Comparison of ENCODE assay signal across 11 cellular contexts in the genomic region with DNA sequence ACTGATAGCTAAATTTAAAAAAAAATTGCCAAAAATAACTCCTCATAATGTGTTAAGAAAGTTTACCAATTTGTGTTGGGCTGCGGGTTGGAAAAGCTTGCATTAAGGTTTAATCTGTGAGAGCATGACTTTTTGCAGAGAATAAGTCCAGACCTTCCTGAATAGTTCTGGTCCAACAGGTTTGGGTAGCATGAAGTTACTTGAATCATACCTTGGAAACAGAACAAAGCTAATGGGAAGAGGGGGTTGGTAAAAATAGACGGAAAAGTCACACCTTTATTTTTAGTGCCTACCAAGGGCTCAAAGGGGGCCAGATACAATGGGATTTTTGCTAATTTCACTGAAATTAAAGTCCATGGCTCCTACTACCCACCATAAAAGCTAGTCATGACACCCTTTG. TPM values are rescaled to one million over a fixed set of nuclear protein-coding genes. Genes with fewer than 3 reads are reported as not detected.
A peak's percentile ranks its signal among the peaks of the same experiment; 100 is the strongest.
DNase-seq lines count a peak whose midpoint lies in the region; ATAC-seq and TF ChIP-seq lines count a peak whose summit lies in the region.
"Had no signal": no experiment of that assay in that cellular context is flagged by ENCODE, and none has a peak within 500 bp of the region (broad histone marks: within the 10 kb centered on the region; RNA-seq: fewer than 3 reads in every experiment).

No MANE protein-coding gene starts in this region.

- DNase-seq in A673 (ENCODE audit: low spot score), result no peak
- DNase-seq in dedifferentiated amniotic fluid mesenchymal stem cell (ENCODE audit: extremely low spot score), result no peak
- DNase-seq in chondrocyte (ENCODE audit: low spot score), result no peak
- DNase-seq in medulla oblongata (ENCODE audit: extremely low spot score), result no peak
- DNase-seq: IMR-90, islet precursor cell, NCI-H446 had no signal

- TF ChIP-seq CTCF in A673 (conservative IDR thresholded peaks at IDR 0.05; ENCODE audit: low read depth, low read length), result no peak
- TF ChIP-seq CTCF in VCaP (conservative IDR thresholded peaks at IDR 0.05), result no peak
- no peak for TF ChIP-seq CTCF in chondrocyte (IDR thresholded peaks at IDR 0.05)

- no peaks in the 10 kb centered on the region for H3K27me3 ChIP-seq in A673 (replicated peaks; ENCODE audit: insufficient read depth, low read depth, low read length, poor library complexity)
- no peaks in the 10 kb centered on the region for H3K27me3 ChIP-seq in iPS-20b (ENCODE audit: insufficient read depth, low read length)

- H3K4me3 ChIP-seq in A673 (ENCODE audit: low read depth, low read length, poor library complexity, severe bottlenecking), result peak overlapping the region; percentile 73
- peak overlapping the region; percentile 94 for H3K4me3 ChIP-seq in GM08714 (ENCODE audit: low read length)
- H3K4me3 ChIP-seq in iPS-20b (ENCODE audit: low read length), result peak overlapping the region; percentile 88

- H3K9ac ChIP-seq in iPS-20b (ENCODE audit: low read depth, low read length), result peak overlapping the region; percentile 99

- H3K4me3 Mint-ChIP-seq in chondrocyte (ENCODE audit: unreplicated experiment), result no peak overlapping the region

- H3K36me3 Mint-ChIP-seq in chondrocyte (ENCODE audit: low read depth), result peaks cover 5% of the 10 kb centered on the region

- peaks cover 49% of the 10 kb centered on the region for H3K4me1 ChIP-seq in A673 (ENCODE audit: insufficient read depth, low read length, poor library complexity, severe bottlenecking)
- peaks cover 30% of the 10 kb centered on the region for H3K4me1 ChIP-seq in iPS-20b (ENCODE audit: insufficient read depth, low read length)

- H3K27ac ChIP-seq in A673 (ENCODE audit: low read depth, low read length, poor library complexity, severe bottlenecking) (peak overlapping the region; percentile 45), VCaP (peak overlapping the region; percentile 88), iPS-20b (ENCODE audit: low read length) (peak overlapping the region; percentile 49)

- H3K36me3 ChIP-seq in A673 (ENCODE audit: insufficient read depth, low read length, poor library complexity, severe bottlenecking), result peaks cover 59% of the 10 kb centered on the region
- H3K36me3 ChIP-seq in iPS-20b (ENCODE audit: insufficient read depth, low read depth, low read length), result peaks cover 70% of the 10 kb centered on the region

- no peaks in the 10 kb centered on the region for H3K9me3 Mint-ChIP-seq in chondrocyte (ENCODE audit: low read depth)

- H3K27me3 Mint-ChIP-seq in chondrocyte (ENCODE audit: low read depth), result no peaks in the 10 kb centered on the region

- ATAC-seq in HG02678 (IDR thresholded peaks at IDR 0.05; ENCODE audit: unreplicated experiment), result no peak

- CTCF ChIA-PET in A673 (lab: Charles Lee), result no interaction called here

- TSS peak; percentile 23 for BruUV-seq in A673 (replicated peaks; lab: Mats Ljungman, UMichigan)

- intact Hi-C loops in A673 (cut with micrococcal nuclease; ENCODE audit: unreplicated experiment), result loop anchor here (10.0 kb wide), 1 partner anchor 812 kb away; a partner anchor contains a TSS

- no peak overlapping the region for H3K27ac Mint-ChIP-seq in chondrocyte (ENCODE audit: unreplicated experiment)

- H3K9me3 ChIP-seq in A673 (ENCODE audit: low read depth, low read length, poor library complexity, severe bottlenecking) (no peaks in the 10 kb centered on the region), iPS-20b (ENCODE audit: insufficient read depth, low read depth, low read length) (no peaks in the 10 kb centered on the region)

- H3K4me1 Mint-ChIP-seq in chondrocyte (ENCODE audit: low read depth), result peaks cover 45% of the 10 kb centered on the region

- POLR2A ChIA-PET in A673 (lab: Charles Lee; ENCODE audit: low non-redundant PET), result interaction anchor here (0.7 kb wide), 1 partner anchor 834 kb away, joined by 4 read pairs; no protein-coding TSS in a partner anchor

RNA-seq across cellular contexts. Expression of a gene that starts 17.1 kb away (rescaled TPM):
- total RNA-seq in A673 (2021), result 286 and 299 TPM in 2 replicates
- 150 to 218 TPM (median 153 TPM) in 3 replicates for total RNA-seq in chondrocyte
